ENCODE assay signal across 9 cellular contexts in the genomic region with DNA sequence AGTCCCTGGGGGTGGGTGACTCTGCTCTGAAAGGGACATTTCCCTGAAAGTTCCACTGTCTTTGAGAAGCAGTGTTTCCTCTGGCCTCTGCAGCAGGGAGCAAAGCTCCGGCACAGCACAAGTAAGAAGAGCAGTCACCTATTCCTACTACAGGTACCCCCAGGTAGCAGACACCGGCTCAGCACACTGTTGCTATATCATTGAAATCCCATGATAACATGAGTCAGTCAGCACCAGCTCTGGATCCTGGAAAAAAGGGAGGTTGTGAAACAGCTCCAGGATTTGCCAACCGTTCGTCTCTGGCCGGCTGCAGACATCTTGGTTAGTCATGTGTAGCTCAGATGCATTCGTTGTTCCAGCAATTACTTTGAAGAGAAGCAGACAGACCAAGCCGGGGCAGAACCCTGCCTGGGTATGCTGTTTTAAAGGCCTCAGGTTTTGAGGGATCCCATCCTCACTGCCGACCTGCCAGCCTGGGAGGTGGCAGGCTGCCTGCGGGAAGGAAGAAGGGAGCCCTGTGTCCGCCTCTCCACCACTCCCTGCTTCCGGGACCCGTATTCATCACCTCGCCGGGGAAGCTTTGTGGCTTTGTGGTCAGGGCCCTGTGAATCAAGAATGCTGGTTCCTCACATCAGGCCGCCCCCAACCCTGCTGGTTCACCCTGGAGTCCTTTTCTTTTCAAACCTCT.
DNase-seq lines count a peak whose midpoint lies in the region; TF ChIP-seq lines count a peak whose summit lies in the region.
"Had no signal": no experiment of that assay in that cellular context is flagged by ENCODE, and none has a peak within 500 bp of the region (broad histone marks: within the 10 kb centered on the region; RNA-seq: fewer than 3 reads in every experiment).

No MANE protein-coding gene starts in this region.

- no peak overlapping the region for H3K4me3 Mint-ChIP-seq in Calu3 (ENCODE audit: low read depth, unreplicated experiment)
- H3K4me3 Mint-ChIP-seq: neural crest cell had no signal

- H3K4me3 ChIP-seq in MG63 (no peak overlapping the region), fibroblast of the aortic adventitia (ENCODE audit: low read depth, low read length) (no peak overlapping the region)

- intact Hi-C loops in Calu3 (cut with micrococcal nuclease; ENCODE audit: unreplicated experiment): loop anchor here (5.0 to 10.0 kb wide), 2 partner anchors 63 to 74 kb away; no protein-coding TSS in a partner anchor

- peaks cover 65% of the 10 kb centered on the region for H3K4me1 Mint-ChIP-seq in Calu3 (ENCODE audit: low read depth, unreplicated experiment)

- BruUV-seq in Calu3 (replicated peaks; lab: Mats Ljungman, UMichigan): TSS peak; percentile 65

- H3K27me3 Mint-ChIP-seq in Calu3 (ENCODE audit: unreplicated experiment): no peaks in the 10 kb centered on the region

- H3K36me3 Mint-ChIP-seq in Calu3 (ENCODE audit: insufficient read depth, unreplicated experiment): peaks cover 63% of the 10 kb centered on the region

- TF ChIP-seq CTCF in Calu3 (IDR thresholded peaks at IDR 0.05; ENCODE audit: unreplicated experiment) (no peak), fibroblast of the aortic adventitia (IDR thresholded peaks at IDR 0.05; ENCODE audit: insufficient read depth, low read length) (no peak)

- H3K36me3 ChIP-seq in MG63: peaks cover 76% of the 10 kb centered on the region

- peak overlapping the region; percentile 87 for H3K27ac Mint-ChIP-seq in Calu3 (ENCODE audit: unreplicated experiment)

- CTCF ChIA-PET in Calu3 (lab: Charles Lee): interaction anchor here (0.6 to 2.4 kb wide), 5 partner anchors 10 to 258 kb away, joined by 3 to 8 read pairs (median 4); no protein-coding TSS in a partner anchor

- no peaks in the 10 kb centered on the region for H3K27me3 ChIP-seq in MG63

- peak; percentile 63 for DNase-seq in Calu3
- peak; percentile 81 for DNase-seq in MG63
- DNase-seq in activated T-cell treated with anti-CD3 and anti-CD28 coated beads for 4 hours: peak; percentile 36
- DNase-seq in fibroblast of the aortic adventitia (ENCODE audit: low read depth): peak; percentile 97
- DNase-seq in stimulated activated CD4-positive, alpha-beta T cell treated with anti-CD3 and anti-CD28 coated beads, Interleukin-2, amount 100 ng/mL, for 4 hours (ENCODE audit: low read depth): peak; percentile 49
- no peak for DNase-seq in NAMALWA (ENCODE audit: low spot score)
- no peak for DNase-seq in pons (ENCODE audit: low spot score)
- DNase-seq in NCI-H82 (lab: John Stamatoyannopoulos, UW): no peak

- H3K9me3 Mint-ChIP-seq in Calu3 (ENCODE audit: low read depth, unreplicated experiment): peaks cover 4% of the 10 kb centered on the region

- H3K9me3 ChIP-seq in MG63: peaks cover 25% of the 10 kb centered on the region

Comparison
In these comparisons a context has a peak if more than half of its experiments do, and no peak if none do; other contexts are left out.
1. DNase-seq: peak in Calu3 (single experiment), MG63 (single experiment), activated T-cell treated with anti-CD3 and anti-CD28 coated beads for 4 hours (single experiment), fibroblast of the aortic adventitia (single experiment) and stimulated activated CD4-positive, alpha-beta T cell treated with anti-CD3 and anti-CD28 coated beads, Interleukin-2, amount 100 ng/mL, for 4 hours (single experiment); none in NAMALWA (single experiment), pons (single experiment) and NCI-H82 (single experiment).